In the genomic region with DNA sequence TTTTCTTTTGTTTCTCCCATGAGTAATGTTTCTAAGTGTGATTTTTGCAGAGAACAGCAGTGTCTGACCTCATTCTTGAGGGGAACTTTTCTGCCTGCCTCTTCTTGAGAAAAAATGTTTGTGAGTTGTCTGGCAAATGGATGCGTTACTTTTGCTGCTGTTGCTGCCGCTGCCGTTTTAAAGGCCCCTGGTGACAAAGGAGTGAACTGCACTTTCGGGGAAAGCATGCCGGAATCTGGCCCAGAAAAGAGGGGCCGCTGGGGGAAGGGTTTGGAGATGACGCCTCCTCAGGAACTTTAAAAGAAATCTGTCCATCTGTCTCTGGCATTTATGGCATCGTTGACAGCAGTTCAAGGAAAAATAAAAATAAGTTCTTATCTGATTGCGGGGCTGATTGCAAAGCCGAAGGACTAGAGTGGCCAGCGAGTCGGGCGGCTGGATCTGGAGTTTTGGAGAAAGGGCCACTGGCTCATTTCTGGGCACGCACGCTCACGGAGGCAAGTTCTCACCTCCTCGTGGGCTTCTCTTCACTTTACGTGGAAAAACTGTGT, we compare ENCODE assay signal across 9 cellular contexts. TPM values are rescaled to one million over a fixed set of nuclear protein-coding genes. Genes with fewer than 3 reads are reported as not detected.
DNase-seq lines count a peak whose midpoint lies in the region; ATAC-seq and TF ChIP-seq lines count a peak whose summit lies in the region.
"Had no signal": no experiment of that assay in that cellular context is flagged by ENCODE, and none has a peak within 500 bp of the region (broad histone marks: within the 10 kb centered on the region; RNA-seq: fewer than 3 reads in every experiment).

No MANE protein-coding gene starts in this region.

- peak; percentile 50 for DNase-seq in stimulated activated CD4-positive, alpha-beta T cell treated with anti-CD3 and anti-CD28 coated beads, Interleukin-1b, Interleukin-23, amount 100 ng/mL, for 48 hours
- no peak for DNase-seq in stimulated activated CD4-positive, alpha-beta T cell treated with anti-CD3 and anti-CD28 coated beads, Interleukin-4, amount 100 ng/mL, for 1 hour
- no peak for DNase-seq in T-helper 2 cell treated with Interferon-gamma antibody and Interleukin-4, amounts not matched to agents 5 μg/mL and 100 μg/mL, for 36 hours (ENCODE audit: low spot score)
- DNase-seq in dorsolateral prefrontal cortex (no peak), naive B cell (peak; percentile 29), NCI-H146 treated with DMSO at 0.1 percent for 48 hours (lab: John Stamatoyannopoulos, UW; ENCODE audit: unreplicated experiment) (no peak), SKM-1 treated with dmso at 0.1 percent for 144 hours (lab: John Stamatoyannopoulos, UW; ENCODE audit: unreplicated experiment) (no peak)

- H3K27me3 Mint-ChIP-seq in T-helper 2 cell treated with Interferon-gamma antibody and Interleukin-4, amounts not matched to agents 5 μg/mL and 100 μg/mL, for 36 hours (ENCODE audit: low read depth), result peaks cover 32% of the 10 kb centered on the region
- peaks cover 4 to 53% (median 8%) of the 10 kb centered on the region in 3 donors for H3K27me3 Mint-ChIP-seq in naive B cell

- H3K4me3 ChIP-seq in dorsolateral prefrontal cortex, result peak overlapping the region in 49 of 59 donors; percentile 4 to 47 (median 28)

- peak overlapping the region; percentile 3 for H3K27ac Mint-ChIP-seq in T-helper 2 cell treated with Interferon-gamma antibody and Interleukin-4, amounts not matched to agents 5 μg/mL and 100 μg/mL, for 36 hours
- H3K27ac Mint-ChIP-seq in naive B cell, result peak overlapping the region in 1 of 6 donors; percentile 28
- H3K27ac Mint-ChIP-seq: dendritic cell treated with granulocyte-macrophage colony-stimulating factor and Interleukin-4, amounts not matched to agents 40 ng/mL and 50 ng/mL, for 4 days had no signal

- H3K4me3 Mint-ChIP-seq in T-helper 2 cell treated with Interferon-gamma antibody and Interleukin-4, amounts not matched to agents 5 μg/mL and 100 μg/mL, for 36 hours, result peak overlapping the region; percentile 4
- H3K4me3 Mint-ChIP-seq in naive B cell, result peak overlapping the region in 1 of 8 donors; percentile 48
- H3K4me3 Mint-ChIP-seq: dendritic cell treated with granulocyte-macrophage colony-stimulating factor and Interleukin-4, amounts not matched to agents 40 ng/mL and 50 ng/mL, for 4 days had no signal

- peak overlapping the region in 46 of 59 donors; percentile 5 to 93 (median 61) for H3K27ac ChIP-seq in dorsolateral prefrontal cortex

- no peaks in the 10 kb centered on the region for H3K9me3 Mint-ChIP-seq in T-helper 2 cell treated with Interferon-gamma antibody and Interleukin-4, amounts not matched to agents 5 μg/mL and 100 μg/mL, for 36 hours
- no peaks in the 10 kb centered on the region for H3K9me3 Mint-ChIP-seq in naive B cell
- H3K9me3 Mint-ChIP-seq: dendritic cell treated with granulocyte-macrophage colony-stimulating factor and Interleukin-4, amounts not matched to agents 40 ng/mL and 50 ng/mL, for 4 days had no signal

- intact Hi-C loops in dorsolateral prefrontal cortex (cut with DNase I), result no loop called here

- peaks cover 74% of the 10 kb centered on the region for H3K4me1 Mint-ChIP-seq in T-helper 2 cell treated with Interferon-gamma antibody and Interleukin-4, amounts not matched to agents 5 μg/mL and 100 μg/mL, for 36 hours (ENCODE audit: low read depth)
- H3K4me1 Mint-ChIP-seq in naive B cell, result peaks cover 36 to 70% (median 70%) of the 10 kb centered on the region in 3 donors

- no peaks in the 10 kb centered on the region for H3K27me3 ChIP-seq in dorsolateral prefrontal cortex

- ATAC-seq in naive B cell (ENCODE audit: low read depth in 2 of 2), result peak; percentile 50 to 51
- no peak for ATAC-seq in HG03108 (IDR thresholded peaks at IDR 0.05; ENCODE audit: unreplicated experiment)

- H3K36me3 Mint-ChIP-seq in T-helper 2 cell treated with Interferon-gamma antibody and Interleukin-4, amounts not matched to agents 5 μg/mL and 100 μg/mL, for 36 hours (ENCODE audit: low read depth), result peaks cover 13% of the 10 kb centered on the region
- peaks cover 6 to 14% of the 10 kb centered on the region in 2 donors for H3K36me3 Mint-ChIP-seq in naive B cell

- peak in 54 of 56 donors; percentile 21 to 65 (median 50) for TF ChIP-seq CTCF in dorsolateral prefrontal cortex (IDR thresholded peaks at IDR 0.05 in 54 of 56, conservative IDR thresholded peaks at IDR 0.05 in 2 of 56; ENCODE audit: low read depth in 1 of 56, partially characterized antibody in 56 of 56)

RNA-seq across cellular contexts. Expression of a gene that starts 16.5 kb away (rescaled TPM):
- 100 to 1,000 TPM in 118 of 120 experiments, 10 to 100 TPM in 2; 78.3 to 259 (median 179) TPM for total RNA-seq in dorsolateral prefrontal cortex
- 100 to 1,000 TPM in 2 of 6 donors, 10 to 100 TPM in 3, 1 to 10 TPM in 1; 10.0 to 178 (median 50.5) TPM for polyA plus RNA-seq in naive B cell (ENCODE audit: low read depth in 6 of 6)

Comparison
In these comparisons a context has a peak if more than half of its experiments do, and no peak if none do; other contexts are left out.
1. DNase-seq: peak in stimulated activated CD4-positive, alpha-beta T cell treated with anti-CD3 and anti-CD28 coated beads, Interleukin-1b, Interleukin-23, amount 100 ng/mL, for 48 hours (single experiment) and naive B cell (single experiment); none in stimulated activated CD4-positive, alpha-beta T cell treated with anti-CD3 and anti-CD28 coated beads, Interleukin-4, amount 100 ng/mL, for 1 hour (single experiment), T-helper 2 cell treated with Interferon-gamma antibody and Interleukin-4, amounts not matched to agents 5 μg/mL and 100 μg/mL, for 36 hours (single experiment), dorsolateral prefrontal cortex (0 of 10), NCI-H146 treated with DMSO at 0.1 percent for 48 hours (single experiment) and SKM-1 treated with dmso at 0.1 percent for 144 hours (single experiment).